12 cellular contexts compared by ENCODE assay signal in genomic region chr15:41233367-41233771, GRCh38. TPM values are rescaled to one million over a fixed set of nuclear protein-coding genes. Genes with fewer than 3 reads are reported as not detected.
DNase-seq lines count a peak whose midpoint lies in the region; ATAC-seq, FAIRE-seq and TF ChIP-seq lines count a peak whose summit lies in the region.
"Had no signal": no experiment of that assay in that cellular context is flagged by ENCODE, and none has a peak within 500 bp of the region (broad histone marks: within the 10 kb centered on the region; RNA-seq: fewer than 3 reads in every experiment).

No MANE protein-coding gene starts in this region.

- dilution Hi-C loops in IMR-90 (cut with HindIII; ENCODE audit: low sequenced_read_pairs, unreplicated experiment): no loop called here

- peak; percentile 4 for ATAC-seq in IMR-90 (ENCODE audit: low read depth)
- no peak for ATAC-seq in gastroesophageal sphincter
- ATAC-seq in GM18505 (IDR thresholded peaks at IDR 0.05; ENCODE audit: unreplicated experiment): no peak

- no peak for TF ChIP-seq POLR2A in IMR-90 (IDR thresholded peaks at IDR 0.05; ENCODE audit: low read depth, low read length)
- TF ChIP-seq POLR2A in gastroesophageal sphincter (IDR thresholded peaks at IDR 0.05): no peak
- no peak for TF ChIP-seq POLR2A in GM18505 (IDR thresholded peaks at IDR 0.05; ENCODE audit: borderline replicate concordance, extremely low read depth, insufficient read depth, insufficient read length)

- intact Hi-C loops in IMR-90 (cut with micrococcal nuclease): loop anchor here (5.0 to 10.0 kb wide), 2 partner anchors 99 to 181 kb away; partner anchors contain the start of genes NUSAP1, OIP5 and RTF1

- H3K79me1 ChIP-seq in IMR-90 (ENCODE audit: low read depth in 1 of 2, low read length in 2 of 2): peaks cover 29 to 63% of the 10 kb centered on the region in 2 experiments
- peaks cover 18% of the 10 kb centered on the region for H3K79me1 ChIP-seq in mesenchymal stem cell (replicated peaks; ENCODE audit: low read length, poor library complexity, severe bottlenecking)

- CTCF ChIA-PET in AG04450 (lab: Charles Lee): no interaction called here
- CTCF ChIA-PET in IMR-90 (lab: Yijun Ruan, JAX): interaction anchor here (0.6 kb wide), 1 partner anchor 13 kb away, joined by 4 read pairs; no protein-coding TSS in a partner anchor

- TF ChIP-seq EP300 in gastroesophageal sphincter (IDR thresholded peaks at IDR 0.05): no peak

- H2BK15ac ChIP-seq in IMR-90 (ENCODE audit: low read depth, low read length) (no peak overlapping the region), mesenchymal stem cell (ENCODE audit: low read depth, poor library complexity, severe bottlenecking) (no peak overlapping the region)

- H3K18ac ChIP-seq in IMR-90 (ENCODE audit: low read depth, low read length) (no peak overlapping the region), mesenchymal stem cell (ENCODE audit: low read depth in 1 of 2, low read length in 2 of 2) (no peak overlapping the region)

- H3K23ac ChIP-seq in IMR-90 (ENCODE audit: low read depth, low read length) (no peak overlapping the region), mesenchymal stem cell (ENCODE audit: low read length in 2 of 2) (no peak overlapping the region)

- no peak overlapping the region for H4K8ac ChIP-seq in IMR-90 (ENCODE audit: low read depth in 2 of 2, low read length in 2 of 2)
- H4K8ac ChIP-seq in mesenchymal stem cell (ENCODE audit: low read length): no peak overlapping the region

- no peak overlapping the region for H3K4me3 ChIP-seq in AG04450 (ENCODE audit: low read depth, low read length)
- no peak overlapping the region for H3K4me3 ChIP-seq in IMR-90 (ENCODE audit: insufficient read depth, low read depth, low read length)
- no peak overlapping the region for H3K4me3 ChIP-seq in bronchial epithelial cell (ENCODE audit: low read depth, low read length)
- peak overlapping the region in 1 of 2 experiments; percentile 100 for H3K4me3 ChIP-seq in mesenchymal stem cell (ENCODE audit: insufficient read depth in 1 of 2, low read depth in 1 of 2, low read length in 2 of 2)
- no peak overlapping the region for H3K4me3 ChIP-seq in gastroesophageal sphincter

- no peak overlapping the region; the same call in 1 of the 2 replicates for H2AK5ac ChIP-seq in IMR-90 (ENCODE audit: low read depth, low read length)
- H2AK5ac ChIP-seq in mesenchymal stem cell (ENCODE audit: low read length, severe bottlenecking): no peak overlapping the region

- H3K56ac ChIP-seq in IMR-90 (ENCODE audit: extremely low read depth, insufficient read depth, low read length): no peak overlapping the region

- H2BK120ac ChIP-seq in IMR-90 (ENCODE audit: low read depth, low read length) (no peak overlapping the region), mesenchymal stem cell (ENCODE audit: low read depth, low read length) (no peak overlapping the region)

- H3K9me3 ChIP-seq in AG04450 (ENCODE audit: control insufficient read depth, insufficient read depth, low read length) (no peaks in the 10 kb centered on the region; the same call in 1 of the 2 replicates), IMR-90 (ENCODE audit: control insufficient read depth, insufficient read depth, low read length) (no peaks in the 10 kb centered on the region), mesenchymal stem cell (ENCODE audit: control insufficient read depth, low read length) (no peaks in the 10 kb centered on the region), gastroesophageal sphincter (no peaks in the 10 kb centered on the region)
- H3K9me3 ChIP-seq: neutrophil had no signal

- H4K5ac ChIP-seq in IMR-90 (ENCODE audit: low read depth, low read length): no peak overlapping the region

- no peak overlapping the region for H2BK20ac ChIP-seq in IMR-90 (ENCODE audit: low read depth, low read length)

- H3K27me3 ChIP-seq in AG04450 (ENCODE audit: control insufficient read depth, insufficient read depth, low read length): no peaks in the 10 kb centered on the region
- H3K27me3 ChIP-seq in IMR-90 (ENCODE audit: control insufficient read depth, insufficient read depth, low read length): no peaks in the 10 kb centered on the region
- H3K27me3 ChIP-seq in bronchial epithelial cell (ENCODE audit: control insufficient read depth, insufficient read depth, low read length): no peaks in the 10 kb centered on the region
- H3K27me3 ChIP-seq in mesenchymal stem cell (ENCODE audit: control insufficient read depth in 1 of 2, insufficient read depth in 1 of 2, low read length in 2 of 2): no peaks in the 10 kb centered on the region
- H3K27me3 ChIP-seq in gastroesophageal sphincter: no peaks in the 10 kb centered on the region
- H3K27me3 ChIP-seq: neutrophil had no signal

- no TSS peak for BruUV-seq in IMR-90 (replicated peaks; lab: Mats Ljungman, UMichigan)

- H3K4me2 ChIP-seq in IMR-90 (ENCODE audit: low read depth, low read length): peak overlapping the region; percentile 65; the same call in 1 of the 2 replicates
- H3K4me2 ChIP-seq in mesenchymal stem cell (ENCODE audit: low read length, poor library complexity, severe bottlenecking): no peak overlapping the region

- in situ Hi-C loops in IMR-90 (cut with MboI; ENCODE audit: low sequenced_read_pairs): no loop called here

- no peak for FAIRE-seq in bronchial epithelial cell (lab: Jason Lieb, UNC)

- H3K9me1 ChIP-seq in IMR-90 (ENCODE audit: insufficient read depth, low read length): peaks cover 13% of the 10 kb centered on the region

- peaks cover 24% of the 10 kb centered on the region; the same call in 1 of the 2 replicates for H4K20me1 ChIP-seq in IMR-90 (ENCODE audit: insufficient read depth, low read length)

- no peaks in the 10 kb centered on the region for H3K36me3 ChIP-seq in IMR-90 (ENCODE audit: control insufficient read depth, insufficient read depth, low read length)
- peaks cover 1% of the 10 kb centered on the region for H3K36me3 ChIP-seq in bronchial epithelial cell (ENCODE audit: control insufficient read depth, insufficient read depth, low read length)
- peaks cover 0 to 6% of the 10 kb centered on the region in 2 experiments for H3K36me3 ChIP-seq in mesenchymal stem cell (ENCODE audit: control insufficient read depth in 1 of 2, insufficient read depth in 2 of 2, low read depth in 1 of 2, low read length in 2 of 2)
- no peaks in the 10 kb centered on the region for H3K36me3 ChIP-seq in gastroesophageal sphincter
- H3K36me3 ChIP-seq: neutrophil had no signal

- H2AFZ ChIP-seq in IMR-90 (replicated peaks; ENCODE audit: low read length, poor library complexity) (no peak overlapping the region), mesenchymal stem cell (ENCODE audit: low read depth, low read length) (no peak overlapping the region)

- H3K9ac ChIP-seq in IMR-90 (ENCODE audit: low read depth, low read length) (no peak overlapping the region), mesenchymal stem cell (ENCODE audit: low read length) (no peak overlapping the region)

- H3K4ac ChIP-seq in IMR-90 (ENCODE audit: low read depth, low read length): peak overlapping the region; percentile 14; the same call in 1 of the 2 replicates
- H3K4ac ChIP-seq in mesenchymal stem cell (ENCODE audit: low read depth in 1 of 2, low read length in 2 of 2): no peak overlapping the region

- no peak overlapping the region for H2AK9ac ChIP-seq in IMR-90 (replicated peaks; ENCODE audit: low read depth, low read length, poor library complexity)

- TF ChIP-seq CTCF in AG04450 (IDR thresholded peaks at IDR 0.05; ENCODE audit: low read depth, low read length) (no peak), IMR-90 (conservative IDR thresholded peaks at IDR 0.05; ENCODE audit: low read depth, low read length) (no peak), bronchial epithelial cell (IDR thresholded peaks at IDR 0.05; ENCODE audit: insufficient read depth, low read length, severe bottlenecking) (no peak), gastroesophageal sphincter (IDR thresholded peaks at IDR 0.05) (no peak)

- H3K27ac ChIP-seq in AG04450 (ENCODE audit: low read depth, low read length): no peak overlapping the region
- no peak overlapping the region for H3K27ac ChIP-seq in IMR-90 (ENCODE audit: insufficient read depth, low read length)
- H3K27ac ChIP-seq in mesenchymal stem cell (ENCODE audit: low read length, poor library complexity, severe bottlenecking): no peak overlapping the region
- no peak overlapping the region for H3K27ac ChIP-seq in gastroesophageal sphincter

- no peak overlapping the region for H3K14ac ChIP-seq in IMR-90 (replicated peaks; ENCODE audit: low read depth, low read length)
- no peak overlapping the region for H3K14ac ChIP-seq in mesenchymal stem cell (ENCODE audit: low read length in 2 of 2)

- peak; percentile 59 for DNase-seq in AG04450 (ENCODE audit: low read depth, low spot score)
- peak; percentile 86 for DNase-seq in IMR-90
- peak; percentile 76 for DNase-seq in bronchial epithelial cell (ENCODE audit: low read depth)
- DNase-seq in mesenchymal stem cell: peak; percentile 88
- no peak for DNase-seq in activated CD8-positive, alpha-beta memory T cell treated with anti-CD3 and anti-CD28 coated beads for 24 hours
- no peak for DNase-seq in medulla oblongata (ENCODE audit: extremely low spot score)
- DNase-seq: caudate nucleus, KG1, NCI-H2227 treated with DMSO at 0.1 percent for 48 hours had no signal

- no peak for TF ChIP-seq RAD21 in IMR-90 (IDR thresholded peaks at IDR 0.05; ENCODE audit: low read length)

- H2BK5ac ChIP-seq in IMR-90 (ENCODE audit: low read depth, low read length, poor library complexity, severe bottlenecking) (no peak overlapping the region), mesenchymal stem cell (ENCODE audit: low read depth, low read length, poor library complexity, severe bottlenecking) (no peak overlapping the region)

- H4K91ac ChIP-seq in IMR-90 (ENCODE audit: insufficient read depth, low read depth, low read length) (no peak overlapping the region), mesenchymal stem cell (ENCODE audit: low read length) (no peak overlapping the region)

- H3K4me1 ChIP-seq in IMR-90 (ENCODE audit: control insufficient read depth, insufficient read depth, low read length) (peaks cover 10% of the 10 kb centered on the region), mesenchymal stem cell (ENCODE audit: control insufficient read depth, insufficient read depth, low read depth, low read length) (peaks cover 6% of the 10 kb centered on the region), gastroesophageal sphincter (peaks cover 0 to 37% (median 13%) of the 10 kb centered on the region in 3 donors)

- H2BK12ac ChIP-seq in mesenchymal stem cell (ENCODE audit: low read length in 2 of 2): no peak overlapping the region

- WGBS in IMR-90 (ENCODE audit: extremely low coverage in 2 of 2, insufficient read length in 1 of 2), 2 experiments: 67% methylated on average over 1 of the region's 1 CpG; no CpG with 5 or more reads in 1 of the 2 experiments
- WGBS in mesenchymal stem cell: 67% methylated on average over 1 of the region's 1 CpG
- 82 to 86% methylated on average over 1 of the region's 1 CpG for WGBS in gastroesophageal sphincter (ENCODE audit: low coverage in 1 of 2), 2 donors

- POLR2A ChIA-PET in AG04450 (lab: Yijun Ruan, JAX): no interaction called here
- POLR2A ChIA-PET in IMR-90 (lab: Charles Lee; ENCODE audit: unreplicated experiment): interaction anchor here (0.6 kb wide), 1 partner anchor 66 kb away, joined by 3 read pairs; no protein-coding TSS in a partner anchor

RNA-seq across cellular contexts. Expression of gene CHP1, which starts 2.3 kb away (rescaled TPM):
- polyA plus RNA-seq in AG04450 (2011; rRNA removed) (76.5 and 90.1 TPM in 2 replicates), IMR-90 (2012; rRNA removed) (34.0 and 39.2 TPM in 2 replicates)
- 91.8 and 115 TPM in 2 replicates for polyA minus RNA-seq in AG04450 (2011; rRNA and poly(A)+ RNA removed)
- total RNA-seq in IMR-90 (2012; rRNA removed) (94.2 and 96.1 TPM in 2 replicates), bronchial epithelial cell (63.6 and 75.8 TPM in 2 replicates), gastroesophageal sphincter (100 to 1,000 TPM; 102 to 127 (median 112) TPM)
- polyA plus RNA-seq in IMR-90 (2012; cell fraction: cytosol; rRNA removed): 16.2 and 16.7 TPM in 2 replicates
- 5.0 and 14.9 TPM in 2 replicates for polyA plus RNA-seq in IMR-90 (2012; cell fraction: nucleus; rRNA removed; ENCODE audit: low replicate concordance)
- polyA plus RNA-seq in mesenchymal stem cell (2013, experiment 1 of 2): 130 TPM
- polyA plus RNA-seq in mesenchymal stem cell (2013, experiment 2 of 2): 126 TPM

RNA-seq across cellular contexts. Expression of gene EXD1, which starts 2.8 kb away (rescaled TPM):
- polyA plus RNA-seq in AG04450 (2011; rRNA removed) (not detected in 2 replicates), IMR-90 (2012; rRNA removed) (not detected in 2 replicates)
- polyA minus RNA-seq in AG04450 (2011; rRNA and poly(A)+ RNA removed): not detected in 2 replicates
- total RNA-seq in IMR-90 (2012; rRNA removed) (not detected in 2 replicates), bronchial epithelial cell (under 0.01 and 0.13 TPM in 2 replicates), gastroesophageal sphincter (not detected)
- polyA plus RNA-seq in IMR-90 (2012; cell fraction: cytosol; rRNA removed): not detected in 2 replicates
- polyA plus RNA-seq in IMR-90 (2012; cell fraction: nucleus; rRNA removed; ENCODE audit: low replicate concordance): not detected in 2 replicates
- not detected for polyA plus RNA-seq in mesenchymal stem cell (2013, experiment 1 of 2)
- polyA plus RNA-seq in mesenchymal stem cell (2013, experiment 2 of 2): not detected

Comparison
In these comparisons a context has a peak if more than half of its experiments do, and no peak if none do; other contexts are left out.
1. DNase-seq: peak in AG04450 (single experiment), IMR-90 (single experiment), bronchial epithelial cell (single experiment) and mesenchymal stem cell (single experiment); none in activated CD8-positive, alpha-beta memory T cell treated with anti-CD3 and anti-CD28 coated beads for 24 hours (single experiment) and medulla oblongata (single experiment).